18 cellular contexts compared by ENCODE assay signal in genomic region chr2:217529271-217529670, GRCh38.
DNase-seq lines count a peak whose midpoint lies in the region; TF ChIP-seq lines count a peak whose summit lies in the region.
"Had no signal": no experiment of that assay in that cellular context is flagged by ENCODE, and none has a peak within 500 bp of the region (broad histone marks: within the 10 kb centered on the region; RNA-seq: fewer than 3 reads in every experiment).

No MANE protein-coding gene starts in this region.

- H3K36me3 ChIP-seq in hepatocyte (replicated peaks; ENCODE audit: insufficient read depth, low read depth) (no peaks in the 10 kb centered on the region), trophoblast cell (ENCODE audit: control insufficient read depth in 1 of 2, insufficient read depth in 2 of 2, low read length in 2 of 2) (no peaks in the 10 kb centered on the region)
- H3K36me3 ChIP-seq in effector memory CD4-positive, alpha-beta T cell (ENCODE audit: control insufficient read depth, insufficient read depth, low read length): no peaks in the 10 kb centered on the region
- H3K36me3 ChIP-seq: BLaER1 treated with 17β-estradiol and CSF1 and Interleukin-3, amounts not matched to agents 10 nM and 100 nM had no signal

- intact Hi-C loops in activated CD4-positive, alpha-beta T cell treated with anti-CD3 and anti-CD28 coated beads, Interleukin-2, amount 10 ng/mL, durations not matched to agents 24 days and 14 days (cut with micrococcal nuclease): no loop called here

- H4K12ac ChIP-seq in trophoblast cell (ENCODE audit: low read depth, low read length): no peak overlapping the region

- H2AFZ ChIP-seq in hepatocyte (no peak overlapping the region), trophoblast cell (ENCODE audit: insufficient read depth, low read length, poor library complexity) (no peak overlapping the region)

- 92% methylated on average over 2 of the region's 2 CpGs for WGBS in hepatocyte (ENCODE audit: low lambda C conversion rate, missing lambda C conversion rate)
- no CpG with 5 or more reads among the region's 2 CpGs for whole genome bisulfite sequencing in trophoblast cell (ENCODE audit: extremely low coverage, insufficient coverage, insufficient read length)

- H3K9me2 ChIP-seq in hepatocyte (replicated peaks; ENCODE audit: insufficient read depth): no peaks in the 10 kb centered on the region

- H3K27me3 ChIP-seq in hepatocyte (no peaks in the 10 kb centered on the region), trophoblast cell (ENCODE audit: insufficient read depth, low read length) (no peaks in the 10 kb centered on the region)
- H3K27me3 ChIP-seq in effector memory CD4-positive, alpha-beta T cell (replicated peaks; ENCODE audit: control insufficient read depth, insufficient read depth, low read length, poor library complexity, severe bottlenecking): no peaks in the 10 kb centered on the region
- H3K27me3 ChIP-seq: BLaER1 treated with 17β-estradiol and CSF1 and Interleukin-3, amounts not matched to agents 10 nM and 100 nM had no signal

- H3K36me3 Mint-ChIP-seq in activated CD4-positive, alpha-beta T cell treated with anti-CD3 and anti-CD28 coated beads, Interleukin-2, amount 10 ng/mL, durations not matched to agents 24 days and 14 days (ENCODE audit: low read depth): no peaks in the 10 kb centered on the region
- H3K36me3 Mint-ChIP-seq in activated CD4-positive, alpha-beta T cell treated with anti-CD3 and anti-CD28 coated beads, Interleukin-2, amount 10 ng/mL, durations not matched to agents 7 days and 5 days (ENCODE audit: low read depth): no peaks in the 10 kb centered on the region
- H3K36me3 Mint-ChIP-seq: CD8-positive, alpha-beta T cell had no signal

- H4K91ac ChIP-seq in trophoblast cell (ENCODE audit: low read depth, low read length): no peak overlapping the region

- H3K27ac Mint-ChIP-seq in activated CD4-positive, alpha-beta T cell treated with anti-CD3 and anti-CD28 coated beads, Interleukin-2, amount 10 ng/mL, durations not matched to agents 24 days and 14 days: no peak overlapping the region
- no peak overlapping the region for H3K27ac Mint-ChIP-seq in activated CD4-positive, alpha-beta T cell treated with anti-CD3 and anti-CD28 coated beads, Interleukin-2, amount 10 ng/mL, durations not matched to agents 7 days and 5 days
- H3K27ac Mint-ChIP-seq: B cell; CD4-positive, alpha-beta T cell; CD8-positive, alpha-beta T cell had no signal

- no peak overlapping the region for H3K18ac ChIP-seq in trophoblast cell (ENCODE audit: low read length)

- no peak overlapping the region for H2BK120ac ChIP-seq in trophoblast cell (ENCODE audit: insufficient read depth, low read length, poor library complexity)

- H3K23ac ChIP-seq in trophoblast cell (ENCODE audit: low read length): no peak overlapping the region

- H3K4me3 ChIP-seq in hepatocyte: no peak overlapping the region
- H3K4me3 ChIP-seq in trophoblast cell (ENCODE audit: low read depth, low read length): no peak overlapping the region
- no peak overlapping the region for H3K4me3 ChIP-seq in effector memory CD4-positive, alpha-beta T cell (ENCODE audit: insufficient read depth, low read depth, low read length, poor library complexity, severe bottlenecking)
- H3K4me3 ChIP-seq: A549; BLaER1 treated with 17β-estradiol and CSF1 and Interleukin-3, amounts not matched to agents 10 nM and 100 nM had no signal

- no peak overlapping the region for H3K9ac ChIP-seq in trophoblast cell (ENCODE audit: low read length)
- H3K9ac ChIP-seq: BLaER1 treated with 17β-estradiol and CSF1 and Interleukin-3, amounts not matched to agents 10 nM and 100 nM had no signal

- TF ChIP-seq CTCF in hepatocyte (IDR thresholded peaks at IDR 0.05; ENCODE audit: poor library complexity): no peak

- no peaks in the 10 kb centered on the region for H3K79me2 ChIP-seq in hepatocyte
- no peaks in the 10 kb centered on the region for H3K79me2 ChIP-seq in trophoblast cell (ENCODE audit: control insufficient read depth, insufficient read depth, low read length, poor library complexity)

- CTCF ChIA-PET in activated CD4-positive, alpha-beta T cell treated with anti-CD3 and anti-CD28 coated beads, Interleukin-2, amount 10 ng/mL, durations not matched to agents 7 days and 5 days (lab: Charles Lee): no interaction called here

- H3K27ac ChIP-seq in hepatocyte (peak overlapping the region; percentile 95), trophoblast cell (ENCODE audit: low read depth, low read length) (no peak overlapping the region)
- H3K27ac ChIP-seq in effector memory CD4-positive, alpha-beta T cell (ENCODE audit: insufficient read depth, low read length, poor library complexity, severe bottlenecking): no peak overlapping the region
- H3K27ac ChIP-seq: 22Rv1; A549; BLaER1 treated with 17β-estradiol and CSF1 and Interleukin-3, amounts not matched to agents 10 nM and 100 nM; C4-2B had no signal

- no peaks in the 10 kb centered on the region for H3K79me1 ChIP-seq in trophoblast cell (ENCODE audit: low read length)

- H2AK5ac ChIP-seq in trophoblast cell (ENCODE audit: low read length): no peak overlapping the region

- POLR2A ChIA-PET in activated CD4-positive, alpha-beta T cell treated with anti-CD3 and anti-CD28 coated beads, Interleukin-2, amount 10 ng/mL, durations not matched to agents 7 days and 5 days (lab: Charles Lee): no interaction called here

- no peaks in the 10 kb centered on the region for H3K4me1 Mint-ChIP-seq in activated CD4-positive, alpha-beta T cell treated with anti-CD3 and anti-CD28 coated beads, Interleukin-2, amount 10 ng/mL, durations not matched to agents 24 days and 14 days
- no peaks in the 10 kb centered on the region for H3K4me1 Mint-ChIP-seq in activated CD4-positive, alpha-beta T cell treated with anti-CD3 and anti-CD28 coated beads, Interleukin-2, amount 10 ng/mL, durations not matched to agents 7 days and 5 days
- H3K4me1 Mint-ChIP-seq: B cell had no signal

- peak; percentile 17 for DNase-seq in activated CD4-positive, alpha-beta T cell treated with anti-CD3 and anti-CD28 coated beads, Interleukin-2, amount 10 ng/mL, durations not matched to agents 24 days and 14 days
- no peak for DNase-seq in activated CD4-positive, alpha-beta T cell treated with anti-CD3 and anti-CD28 coated beads, Interleukin-2, amount 10 ng/mL, durations not matched to agents 7 days and 5 days
- DNase-seq in hepatocyte (ENCODE audit: low spot score) (no peak), trophoblast cell (peak; percentile 54 to 56)
- no peak for DNase-seq in activated naive CD4-positive, alpha-beta T cell treated with Interleukin-2 at 50 U/mL for 16 hours
- DNase-seq in effector memory CD4-positive, alpha-beta T cell: no peak
- DNase-seq: AML-193; Caco-2; Calu3; CD4-positive, alpha-beta T cell; CD8-positive, alpha-beta T cell; DMS79 treated with DMSO at 0.1 percent for 48 hours; GF-D8 had no signal

- H3K14ac ChIP-seq in trophoblast cell (ENCODE audit: low read length): no peak overlapping the region

- no peaks in the 10 kb centered on the region for H3K9me3 ChIP-seq in hepatocyte (ENCODE audit: low read depth)
- H3K9me3 ChIP-seq in trophoblast cell (ENCODE audit: insufficient read depth, low read depth, low read length): no peaks in the 10 kb centered on the region
- no peaks in the 10 kb centered on the region for H3K9me3 ChIP-seq in effector memory CD4-positive, alpha-beta T cell (ENCODE audit: control insufficient read depth, low read length)
- H3K9me3 ChIP-seq: A549, Caco-2 had no signal

- H3K4me1 ChIP-seq in hepatocyte (ENCODE audit: insufficient read depth) (peaks cover 16% of the 10 kb centered on the region), trophoblast cell (ENCODE audit: control insufficient read depth in 1 of 2, insufficient read depth in 2 of 2, low read length in 2 of 2) (peaks cover 0 to 3% of the 10 kb centered on the region in 2 experiments)
- no peaks in the 10 kb centered on the region for H3K4me1 ChIP-seq in effector memory CD4-positive, alpha-beta T cell (ENCODE audit: control insufficient read depth, insufficient read depth, low read length, poor library complexity, severe bottlenecking)
- H3K4me1 ChIP-seq: A549; BLaER1 treated with 17β-estradiol and CSF1 and Interleukin-3, amounts not matched to agents 10 nM and 100 nM had no signal

- H3K9me3 Mint-ChIP-seq in activated CD4-positive, alpha-beta T cell treated with anti-CD3 and anti-CD28 coated beads, Interleukin-2, amount 10 ng/mL, durations not matched to agents 24 days and 14 days: peaks cover 5% of the 10 kb centered on the region
- no peaks in the 10 kb centered on the region for H3K9me3 Mint-ChIP-seq in activated CD4-positive, alpha-beta T cell treated with anti-CD3 and anti-CD28 coated beads, Interleukin-2, amount 10 ng/mL, durations not matched to agents 7 days and 5 days
- H3K9me3 Mint-ChIP-seq: CD4-positive, alpha-beta T cell; CD8-positive, alpha-beta T cell had no signal

- no peaks in the 10 kb centered on the region for H4K20me1 ChIP-seq in hepatocyte (ENCODE audit: insufficient read depth, poor library complexity, severe bottlenecking)
- H4K20me1 ChIP-seq: BLaER1 treated with 17β-estradiol and CSF1 and Interleukin-3, amounts not matched to agents 10 nM and 100 nM had no signal

- H3K4me3 Mint-ChIP-seq in activated CD4-positive, alpha-beta T cell treated with anti-CD3 and anti-CD28 coated beads, Interleukin-2, amount 10 ng/mL, durations not matched to agents 24 days and 14 days: no peak overlapping the region
- no peak overlapping the region for H3K4me3 Mint-ChIP-seq in activated CD4-positive, alpha-beta T cell treated with anti-CD3 and anti-CD28 coated beads, Interleukin-2, amount 10 ng/mL, durations not matched to agents 7 days and 5 days
- H3K4me3 Mint-ChIP-seq: B cell; CD4-positive, alpha-beta T cell; CD8-positive, alpha-beta T cell had no signal

- H3K4me2 ChIP-seq in hepatocyte: no peak overlapping the region
- H3K4me2 ChIP-seq in trophoblast cell (ENCODE audit: low read length): no peak overlapping the region
- H3K4me2 ChIP-seq: A549; BLaER1 treated with 17β-estradiol and CSF1 and Interleukin-3, amounts not matched to agents 10 nM and 100 nM had no signal

- H2BK5ac ChIP-seq in trophoblast cell (ENCODE audit: low read depth, low read length, poor library complexity): no peak overlapping the region

- no peak overlapping the region for H2BK12ac ChIP-seq in trophoblast cell (ENCODE audit: low read length)

- no peaks in the 10 kb centered on the region for H3K27me3 Mint-ChIP-seq in activated CD4-positive, alpha-beta T cell treated with anti-CD3 and anti-CD28 coated beads, Interleukin-2, amount 10 ng/mL, durations not matched to agents 24 days and 14 days
- no peaks in the 10 kb centered on the region for H3K27me3 Mint-ChIP-seq in activated CD4-positive, alpha-beta T cell treated with anti-CD3 and anti-CD28 coated beads, Interleukin-2, amount 10 ng/mL, durations not matched to agents 7 days and 5 days
- H3K27me3 Mint-ChIP-seq: B cell; CD4-positive, alpha-beta T cell had no signal

- H3K4ac ChIP-seq in trophoblast cell (ENCODE audit: low read depth, low read length): no peak overlapping the region

- no peak overlapping the region for H4K8ac ChIP-seq in trophoblast cell (ENCODE audit: low read depth, low read length)

Comparison
In these comparisons a context has a peak if more than half of its experiments do, and no peak if none do; other contexts are left out.
1. DNase-seq: peak in activated CD4-positive, alpha-beta T cell treated with anti-CD3 and anti-CD28 coated beads, Interleukin-2, amount 10 ng/mL, durations not matched to agents 24 days and 14 days (single experiment) and trophoblast cell (2 of 2); none in activated CD4-positive, alpha-beta T cell treated with anti-CD3 and anti-CD28 coated beads, Interleukin-2, amount 10 ng/mL, durations not matched to agents 7 days and 5 days (single experiment), hepatocyte (single experiment), activated naive CD4-positive, alpha-beta T cell treated with Interleukin-2 at 50 U/mL for 16 hours (single experiment) and effector memory CD4-positive, alpha-beta T cell (0 of 3).